Comparison of ENCODE assay signal across 8 cellular contexts in the genomic region with DNA sequence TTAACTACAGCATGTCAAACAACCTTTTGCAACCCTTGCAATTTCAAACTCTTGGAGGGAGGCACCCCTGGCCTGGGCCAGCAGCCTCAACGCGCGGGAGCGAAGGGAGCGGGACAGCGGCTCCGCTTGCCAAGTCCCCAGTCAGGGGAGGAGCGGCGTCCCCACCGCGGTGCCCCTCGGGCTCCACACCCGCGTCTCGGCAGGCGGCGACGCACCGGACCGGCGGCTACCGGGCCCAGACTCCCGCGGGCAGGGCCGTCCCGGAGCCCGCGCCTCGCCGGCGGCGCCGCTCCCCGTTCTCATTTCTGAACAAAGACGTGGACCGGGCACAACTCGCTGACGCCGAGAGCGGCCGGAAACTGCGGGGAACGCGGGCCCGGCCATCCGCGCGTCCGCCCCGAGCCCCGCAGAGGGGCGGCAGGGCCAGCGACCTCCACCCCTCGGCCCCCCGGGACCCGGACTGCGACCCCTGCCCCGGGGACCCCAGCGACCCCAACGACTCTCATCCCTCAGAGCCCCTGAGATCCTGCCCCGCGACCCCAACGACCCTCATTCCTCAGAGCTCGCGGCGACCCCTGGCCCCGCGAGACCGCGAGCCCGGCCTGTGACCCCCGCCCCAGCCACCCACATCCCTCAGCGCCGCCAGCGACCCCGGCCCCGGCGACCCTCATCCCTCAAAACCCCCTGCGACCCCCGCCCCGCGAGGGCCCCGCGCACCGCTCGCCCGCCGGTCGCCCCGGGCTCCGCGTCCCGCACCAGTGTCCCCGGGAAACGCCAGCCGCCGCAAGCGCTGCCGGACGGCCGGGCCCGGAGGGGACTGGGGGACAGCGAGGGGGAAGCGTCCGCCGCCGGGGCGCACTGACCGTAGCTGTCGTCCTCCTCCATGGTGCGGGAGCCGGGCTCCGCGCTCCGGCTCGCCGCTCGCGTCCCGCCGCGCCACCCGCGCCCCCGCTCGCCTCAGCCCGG. TPM values are rescaled to one million over a fixed set of nuclear protein-coding genes. Genes with fewer than 3 reads are reported as not detected.
DNase-seq lines count a peak whose midpoint lies in the region; ATAC-seq and TF ChIP-seq lines count a peak whose summit lies in the region.

CYTH1 (minus strand) TSS at position 935 of the 966 bp plus-strand sequence; CDS start at position 885, 50 bp downstream.

- peaks cover 3% of the 10 kb centered on the region for H3K79me1 ChIP-seq in mesenchymal stem cell (replicated peaks; ENCODE audit: low read length, poor library complexity, severe bottlenecking)

- H3K27me3 ChIP-seq in A673 (replicated peaks; ENCODE audit: insufficient read depth, low read depth, low read length, poor library complexity) (no peaks in the 10 kb centered on the region), WERI-Rb-1 (ENCODE audit: insufficient read depth, low read depth, severe bottlenecking) (no peaks in the 10 kb centered on the region), mesenchymal stem cell (ENCODE audit: control insufficient read depth in 1 of 2, insufficient read depth in 1 of 2, low read length in 2 of 2) (no peaks in the 10 kb centered on the region), stomach (no peaks in the 10 kb centered on the region)

- intact Hi-C loops in A673 (cut with micrococcal nuclease; ENCODE audit: unreplicated experiment): no loop called here
- intact Hi-C loops in stomach (cut with DNase I; ENCODE audit: low total_unique reads): no loop called here

- H3K27ac ChIP-seq in A673 (ENCODE audit: low read depth, low read length, poor library complexity, severe bottlenecking): peak within 1 kb of the TSS; percentile 83
- H3K27ac ChIP-seq in WERI-Rb-1: peak within 1 kb of the TSS; percentile 89
- peak within 1 kb of the TSS; percentile 36 for H3K27ac ChIP-seq in mesenchymal stem cell (ENCODE audit: low read length, poor library complexity, severe bottlenecking)
- peak within 1 kb of the TSS; percentile 94 to 97 (median 95) for H3K27ac ChIP-seq in stomach

- 1% methylated on average over 67 of the region's 127 CpGs for WGBS in mesenchymal stem cell
- WGBS in stomach, 5 donors: 0 to 1% (median 1%) methylated on average over 38 to 126 of the region's 127 CpGs

- peak within 1 kb of the TSS in 1 of 2 experiments; percentile 46 for H3K23ac ChIP-seq in mesenchymal stem cell (ENCODE audit: low read length in 2 of 2)

- H3K9me3 ChIP-seq in A673 (ENCODE audit: low read depth, low read length, poor library complexity, severe bottlenecking) (no peaks in the 10 kb centered on the region), WERI-Rb-1 (ENCODE audit: severe bottlenecking) (no peaks in the 10 kb centered on the region), mesenchymal stem cell (ENCODE audit: control insufficient read depth, low read length) (no peaks in the 10 kb centered on the region), stomach (no peaks in the 10 kb centered on the region)

- POLR2A ChIA-PET in A673 (lab: Charles Lee; ENCODE audit: low non-redundant PET): no interaction called here

- H4K8ac ChIP-seq in mesenchymal stem cell (ENCODE audit: low read length): peak within 1 kb of the TSS; percentile 81

- DNase-seq in A673 (ENCODE audit: low spot score): peak; percentile 63
- peak; percentile 51 for DNase-seq in WERI-Rb-1
- DNase-seq in effector CD8-positive, alpha-beta T cell (lab: John Stamatoyannopoulos, UW): peak; percentile 22
- peak; percentile 43 for DNase-seq in mesenchymal stem cell
- DNase-seq in stomach: peak; percentile 45
- no peak for DNase-seq in NCI-H2107 treated with DMSO at 0.1 percent for 48 hours (lab: John Stamatoyannopoulos, UW; ENCODE audit: unreplicated experiment)

- no peak for TF ChIP-seq POLR2A in stomach (IDR thresholded peaks at IDR 0.05)

- H3K18ac ChIP-seq in mesenchymal stem cell (ENCODE audit: low read depth in 1 of 2, low read length in 2 of 2): peak within 1 kb of the TSS; percentile 94 to 96

- H3K4ac ChIP-seq in mesenchymal stem cell (ENCODE audit: low read depth in 1 of 2, low read length in 2 of 2): peak within 1 kb of the TSS; percentile 51 to 94

- TF ChIP-seq CTCF in A673 (conservative IDR thresholded peaks at IDR 0.05; ENCODE audit: low read depth, low read length): no peak
- no peak for TF ChIP-seq CTCF in WERI-Rb-1 (IDR thresholded peaks at IDR 0.05; ENCODE audit: low read depth, low read length)
- no peak for TF ChIP-seq CTCF in stomach (IDR thresholded peaks at IDR 0.05)

- H2BK120ac ChIP-seq in mesenchymal stem cell (ENCODE audit: low read depth, low read length): peak within 1 kb of the TSS; percentile 92

- TF ChIP-seq EP300 in stomach (IDR thresholded peaks at IDR 0.05): no peak

- H2BK15ac ChIP-seq in mesenchymal stem cell (ENCODE audit: low read depth, poor library complexity, severe bottlenecking): peak within 1 kb of the TSS; percentile 83

- no peak within 1 kb of the TSS for H2AK5ac ChIP-seq in mesenchymal stem cell (ENCODE audit: low read length, severe bottlenecking)

- peak within 1 kb of the TSS; percentile 36 to 94 for H3K14ac ChIP-seq in mesenchymal stem cell (ENCODE audit: low read length in 2 of 2)

- H3K4me3 ChIP-seq in A673 (ENCODE audit: low read depth, low read length, poor library complexity, severe bottlenecking) (peak within 1 kb of the TSS; percentile 98), WERI-Rb-1 (ENCODE audit: low read depth, low read length) (peak within 1 kb of the TSS; percentile 85), mesenchymal stem cell (ENCODE audit: insufficient read depth in 1 of 2, low read depth in 1 of 2, low read length in 2 of 2) (peak within 1 kb of the TSS; percentile 92 to 98), stomach (peak within 1 kb of the TSS; percentile 88 to 100 (median 97))

- no peaks in the 10 kb centered on the region for H3K36me3 ChIP-seq in A673 (ENCODE audit: insufficient read depth, low read length, poor library complexity, severe bottlenecking)
- H3K36me3 ChIP-seq in WERI-Rb-1: peaks cover 7% of the 10 kb centered on the region; the same call in 1 of the 2 replicates
- H3K36me3 ChIP-seq in mesenchymal stem cell (ENCODE audit: control insufficient read depth in 1 of 2, insufficient read depth in 2 of 2, low read depth in 1 of 2, low read length in 2 of 2): peaks cover 0 to 2% of the 10 kb centered on the region in 2 experiments
- H3K36me3 ChIP-seq in stomach: no peaks in the 10 kb centered on the region

- H3K4me1 ChIP-seq in A673 (ENCODE audit: insufficient read depth, low read length, poor library complexity, severe bottlenecking) (peaks cover 4% of the 10 kb centered on the region), mesenchymal stem cell (ENCODE audit: control insufficient read depth, insufficient read depth, low read depth, low read length) (peaks cover 6% of the 10 kb centered on the region), stomach (peaks cover 42 to 63% (median 52%) of the 10 kb centered on the region in 4 donors)

- H2BK5ac ChIP-seq in mesenchymal stem cell (ENCODE audit: low read depth, low read length, poor library complexity, severe bottlenecking): peak within 1 kb of the TSS; percentile 73

- H2BK12ac ChIP-seq in mesenchymal stem cell (ENCODE audit: low read length in 2 of 2): peak within 1 kb of the TSS in 1 of 2 experiments; percentile 31

- peak within 1 kb of the TSS; percentile 90 for H4K91ac ChIP-seq in mesenchymal stem cell (ENCODE audit: low read length)

- CTCF ChIA-PET in A673 (lab: Charles Lee): interaction anchor here (1.0 kb wide), 1 partner anchor 420 kb away, joined by 3 read pairs; no protein-coding TSS in a partner anchor

- ATAC-seq in GM18868 (IDR thresholded peaks at IDR 0.05; ENCODE audit: unreplicated experiment) (peak; percentile 4), HG03439 (IDR thresholded peaks at IDR 0.05; ENCODE audit: unreplicated experiment) (peak; percentile 11)

- BruUV-seq in A673 (replicated peaks; lab: Mats Ljungman, UMichigan): no TSS peak

- no peak within 1 kb of the TSS for H2AFZ ChIP-seq in mesenchymal stem cell (ENCODE audit: low read depth, low read length)

- peak within 1 kb of the TSS; percentile 98 for H3K9ac ChIP-seq in mesenchymal stem cell (ENCODE audit: low read length)

- peak within 1 kb of the TSS; percentile 90 for H3K4me2 ChIP-seq in mesenchymal stem cell (ENCODE audit: low read length, poor library complexity, severe bottlenecking)

RNA-seq across cellular contexts. Expression of gene CYTH1, which starts in this region (rescaled TPM):
- 17.9 and 24.6 TPM in 2 replicates for total RNA-seq in A673 (2021)
- 15.0 TPM for polyA plus RNA-seq in mesenchymal stem cell (2013, experiment 1 of 2)
- 14.3 TPM for polyA plus RNA-seq in mesenchymal stem cell (2013, experiment 2 of 2)
- 100 to 1,000 TPM in 2 of 5 donors, 10 to 100 TPM in 3; 32.7 to 137 (median 80.2) TPM for total RNA-seq in stomach
- 10 to 100 TPM; 29.6 to 51.5 (median 30.6) TPM for polyA plus RNA-seq in stomach

Comparison
In these comparisons a context has a peak if more than half of its experiments do, and no peak if none do; other contexts are left out.
1. H3K27ac ChIP-seq: peak in every context shown above with its lines; median percentile 95 in stomach; 89 in WERI-Rb-1; 83 in A673; 36 in mesenchymal stem cell.